34 cellular contexts compared by ENCODE assay signal in the genomic region with DNA sequence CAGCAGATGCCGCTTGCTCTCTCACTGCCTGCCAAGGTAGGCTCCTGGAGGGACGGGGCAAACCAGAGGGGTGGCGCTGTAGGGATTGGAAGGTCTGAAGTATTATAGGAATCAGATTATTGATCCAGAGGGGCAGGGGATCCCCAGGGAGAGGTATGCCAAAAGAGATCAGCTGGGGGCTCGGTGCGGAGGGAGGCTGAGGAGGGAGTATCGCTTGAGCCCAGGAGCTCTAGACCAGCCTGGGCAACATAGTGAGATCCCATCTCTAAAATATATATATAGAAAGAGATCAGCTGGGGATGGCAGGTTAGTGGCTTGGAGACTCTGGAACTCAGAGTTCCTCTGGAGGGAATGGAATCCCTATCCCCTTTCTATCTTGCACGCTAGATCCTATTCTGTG. TPM values are rescaled to one million over a fixed set of nuclear protein-coding genes. Genes with fewer than 3 reads are reported as not detected.
"Had no signal": no experiment of that assay in that cellular context is flagged by ENCODE, and none has a peak within 500 bp of the region (broad histone marks: within the 10 kb centered on the region; RNA-seq: fewer than 3 reads in every experiment).

No MANE protein-coding gene starts in this region.

- ATAC-seq: activated CD4-positive, alpha-beta T cell treated with anti-CD3 and anti-CD28 coated beads for 36 hours; activated CD4-positive, CD25-positive, alpha-beta regulatory T cell treated with anti-CD3 and anti-CD28 coated beads, Interleukin-2, amount 50 U/mL, for 24 hours; activated CD8-positive, alpha-beta memory T cell treated with anti-CD3 and anti-CD28 coated beads, Interleukin-2, amount 10 ng/mL, durations not matched to agents 7 days and 5 days; activated CD8-positive, alpha-beta T cell treated with anti-CD3 and anti-CD28 coated beads, Interleukin-2, amount 10 ng/mL, durations not matched to agents 7 days and 5 days; activated naive CD8-positive, alpha-beta T cell treated with anti-CD3 and anti-CD28 coated beads, Interleukin-2, amount 50 U/mL, for 24 hours; body of pancreas had no signal

- H3K27ac ChIP-seq: body of pancreas, brain microvascular endothelial cell, breast epithelium, VCaP had no signal

- H3K9me3 ChIP-seq: body of pancreas, breast epithelium had no signal

- DNase-seq: activated CD4-positive, alpha-beta memory T cell treated with anti-CD3 and anti-CD28 coated beads, Interleukin-2, amount 10 ng/mL, durations not matched to agents 7 days and 5 days; activated CD4-positive, alpha-beta T cell treated with anti-CD3 and anti-CD28 coated beads for 1 hour; activated CD4-positive, alpha-beta T cell treated with anti-CD3 and anti-CD28 coated beads for 36 hours; activated CD4-positive, alpha-beta T cell treated with anti-CD3 and anti-CD28 coated beads for 48 hours; activated CD4-positive, alpha-beta T cell treated with anti-CD3 and anti-CD28 coated beads, Interleukin-2, amount 10 ng/mL, durations not matched to agents 7 days and 5 days; activated CD4-positive, alpha-beta T cell treated with anti-CD3 and anti-CD28 coated beads, Interleukin-2, amount 50 U/mL, for 48 hours; activated CD4-positive, CD25-positive, alpha-beta regulatory T cell; activated CD8-positive, alpha-beta memory T cell treated with anti-CD3 and anti-CD28 coated beads for 24 hours; activated CD8-positive, alpha-beta memory T cell treated with anti-CD3 and anti-CD28 coated beads, Interleukin-2, amount 10 ng/mL, durations not matched to agents 7 days and 5 days; activated CD8-positive, alpha-beta memory T cell treated with anti-CD3 and anti-CD28 coated beads, Interleukin-2, amount 50 U/mL, for 48 hours; activated CD8-positive, alpha-beta T cell treated with anti-CD3 and anti-CD28 coated beads, Interleukin-2, amount 10 ng/mL, durations not matched to agents 7 days and 5 days; activated effector memory CD4-positive, alpha-beta T cell treated with Interleukin-2 at 50 U/mL for 16 hours; activated gamma-delta T cell; activated naive CD4-positive, alpha-beta T cell treated with anti-CD3 and anti-CD28 coated beads, Interleukin-2, amount 10 ng/mL, durations not matched to agents 7 days and 5 days; activated naive CD4-positive, alpha-beta T cell treated with Interleukin-2 at 50 U/mL for 16 hours; activated naive CD8-positive, alpha-beta T cell treated with anti-CD3 and anti-CD28 coated beads, Interleukin-2, amount 10 ng/mL, durations not matched to agents 7 days and 5 days; activated naive CD8-positive, alpha-beta T cell treated with anti-CD3 and anti-CD28 coated beads, Interleukin-2, amount 50 U/mL, for 24 hours; activated T-cell treated with anti-CD3 and anti-CD28 coated beads, Interleukin-2, amount 50 U/mL, for 24 hours; activated T-cell treated with anti-CD3 and anti-CD28 coated beads, Interleukin-2, amount 50 U/mL, for 48 hours; amniotic stem cell; aorta; body of pancreas; brain microvascular endothelial cell; central memory CD4-positive, alpha-beta T cell; T-helper 2 cell; T-helper 9 cell had no signal

- H3K27me3 ChIP-seq: body of pancreas, brain microvascular endothelial cell, breast epithelium had no signal

- H3K4me3 ChIP-seq: body of pancreas, breast epithelium had no signal

- FAIRE-seq: astrocyte, colon, TTC549 had no signal

- H3K36me3 ChIP-seq: brain microvascular endothelial cell, breast epithelium had no signal

- H3K4me1 ChIP-seq: body of pancreas, breast epithelium had no signal

RNA-seq across cellular contexts. Expression of gene SAP25, which starts 21.5 kb away (rescaled TPM):
- total RNA-seq: body of pancreas, cardiac septum, cerebellum had no signal
